ENCODE assay signal across 13 cellular contexts in the genomic region with DNA sequence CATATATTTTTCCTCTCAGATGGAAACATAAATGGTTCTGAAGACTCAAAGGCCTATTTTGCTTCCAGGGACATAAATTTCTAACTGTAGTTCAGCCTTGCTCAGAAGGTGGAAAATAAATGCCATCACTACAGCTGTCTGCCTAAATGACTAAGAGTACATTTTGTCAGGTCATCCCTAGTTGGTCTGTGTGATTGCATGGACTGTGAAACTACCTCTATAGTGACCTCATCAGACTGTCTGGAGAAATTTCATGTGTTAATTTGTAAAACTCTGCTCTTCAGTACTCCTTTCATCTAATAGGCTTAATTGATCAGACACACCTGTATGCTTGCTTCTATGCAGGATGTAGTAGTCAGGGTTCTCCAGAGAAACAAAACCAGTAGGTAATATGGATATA.
DNase-seq lines count a peak whose midpoint lies in the region; ATAC-seq and TF ChIP-seq lines count a peak whose summit lies in the region.
"Had no signal": no experiment of that assay in that cellular context is flagged by ENCODE, and none has a peak within 500 bp of the region (broad histone marks: within the 10 kb centered on the region; RNA-seq: fewer than 3 reads in every experiment).

No MANE protein-coding gene starts in this region.

- no peak overlapping the region for H3K23ac ChIP-seq in trophoblast cell (ENCODE audit: low read length)

- H3K27ac ChIP-seq in breast epithelium (no peak overlapping the region), trophoblast cell (ENCODE audit: low read depth, low read length) (no peak overlapping the region), gastrocnemius medialis (no peak overlapping the region)
- H3K27ac ChIP-seq: vagina had no signal

- intact Hi-C loops in breast epithelium (cut with DNase I; ENCODE audit: low total_unique reads) = no loop called here
- intact Hi-C loops in gastrocnemius medialis (cut with DNase I; ENCODE audit: low total_unique reads) = no loop called here

- no peak overlapping the region for H3K4me3 Mint-ChIP-seq in WTC11
- H3K4me3 Mint-ChIP-seq: activated naive CD8-positive, alpha-beta T cell had no signal

- H3K36me3 Mint-ChIP-seq in WTC11 = no peaks in the 10 kb centered on the region
- H3K36me3 Mint-ChIP-seq: activated naive CD8-positive, alpha-beta T cell had no signal

- no peak for TF ChIP-seq EP300 in Ishikawa (IDR thresholded peaks at IDR 0.05; ENCODE audit: borderline replicate concordance)

- H3K18ac ChIP-seq in trophoblast cell (ENCODE audit: low read length) = no peak overlapping the region

- no peak for TF ChIP-seq POLR2A in breast epithelium (IDR thresholded peaks at IDR 0.05)
- no peak for TF ChIP-seq POLR2A in gastrocnemius medialis (IDR thresholded peaks at IDR 0.05)

- no peak overlapping the region for H4K91ac ChIP-seq in trophoblast cell (ENCODE audit: low read depth, low read length)

- no peaks in the 10 kb centered on the region for H3K79me1 ChIP-seq in trophoblast cell (ENCODE audit: low read length)

- peak; percentile 73 for ATAC-seq in GM18498 (IDR thresholded peaks at IDR 0.05; ENCODE audit: unreplicated experiment)
- ATAC-seq in GM21619 (IDR thresholded peaks at IDR 0.05; ENCODE audit: unreplicated experiment) = peak; percentile 71
- ATAC-seq in WTC11 = peak; percentile 43
- ATAC-seq in gastrocnemius medialis = no peak

- H3K9me3 ChIP-seq in breast epithelium = no peaks in the 10 kb centered on the region
- no peaks in the 10 kb centered on the region for H3K9me3 ChIP-seq in trophoblast cell (ENCODE audit: insufficient read depth, low read depth, low read length)
- H3K9me3 ChIP-seq in gastrocnemius medialis = no peaks in the 10 kb centered on the region
- H3K9me3 ChIP-seq: vagina had no signal

- H3K9me3 Mint-ChIP-seq in WTC11 = no peaks in the 10 kb centered on the region

- H3K79me2 ChIP-seq in trophoblast cell (ENCODE audit: control insufficient read depth, insufficient read depth, low read length, poor library complexity) = no peaks in the 10 kb centered on the region

- H4K12ac ChIP-seq in trophoblast cell (ENCODE audit: low read depth, low read length) = no peak overlapping the region

- no peak overlapping the region for H2BK5ac ChIP-seq in trophoblast cell (ENCODE audit: low read depth, low read length, poor library complexity)

- H4K8ac ChIP-seq in trophoblast cell (ENCODE audit: low read depth, low read length) = no peak overlapping the region

- H3K4me1 Mint-ChIP-seq in WTC11 = no peaks in the 10 kb centered on the region

- H3K27me3 ChIP-seq in breast epithelium = no peaks in the 10 kb centered on the region
- H3K27me3 ChIP-seq in trophoblast cell (ENCODE audit: insufficient read depth, low read length) = no peaks in the 10 kb centered on the region
- H3K27me3 ChIP-seq in gastrocnemius medialis = no peaks in the 10 kb centered on the region
- H3K27me3 ChIP-seq: vagina had no signal

- in situ Hi-C loops in gastrocnemius medialis (cut with MboI; ENCODE audit: low sequenced_read_pairs in 4 of 4) = no loop called here

- no peak overlapping the region for H3K27ac Mint-ChIP-seq in WTC11
- H3K27ac Mint-ChIP-seq: activated naive CD8-positive, alpha-beta T cell had no signal

- CTCF ChIA-PET in WTC11 (lab: Charles Lee) = no interaction called here

- H3K4me1 ChIP-seq in breast epithelium (no peaks in the 10 kb centered on the region), trophoblast cell (ENCODE audit: control insufficient read depth in 1 of 2, insufficient read depth in 2 of 2, low read length in 2 of 2) (no peaks in the 10 kb centered on the region), gastrocnemius medialis (no peaks in the 10 kb centered on the region)
- H3K4me1 ChIP-seq: vagina had no signal

- no peak overlapping the region for H3K14ac ChIP-seq in trophoblast cell (ENCODE audit: low read length)

- no peak overlapping the region for H2AK5ac ChIP-seq in trophoblast cell (ENCODE audit: low read length)

- H3K4me3 ChIP-seq in breast epithelium (no peak overlapping the region), trophoblast cell (ENCODE audit: low read depth, low read length) (no peak overlapping the region), gastrocnemius medialis (no peak overlapping the region)
- H3K4me3 ChIP-seq: vagina had no signal

- H2AFZ ChIP-seq in trophoblast cell (ENCODE audit: insufficient read depth, low read length, poor library complexity) = no peak overlapping the region

- H3K27me3 Mint-ChIP-seq in WTC11 (ENCODE audit: low read depth) = no peaks in the 10 kb centered on the region
- H3K27me3 Mint-ChIP-seq: activated naive CD8-positive, alpha-beta T cell had no signal

- TF ChIP-seq RAD21 in Ishikawa (IDR thresholded peaks at IDR 0.05; ENCODE audit: low read depth) = 0 out of 2 replicates have a peak, but pooled peaks have one; percentile 16

- TF ChIP-seq CTCF in WTC11 (IDR thresholded peaks at IDR 0.05) (no peak), breast epithelium (IDR thresholded peaks at IDR 0.05) (no peak), gastrocnemius medialis (IDR thresholded peaks at IDR 0.05 in 4 of 5, conservative IDR thresholded peaks at IDR 0.05 in 1 of 5) (no peak)

- DNase-seq in WTC11 (ENCODE audit: low spot score) (no peak), NCI-H2171 treated with DMSO at 0.1 percent for 48 hours (lab: John Stamatoyannopoulos, UW) (no peak), breast epithelium (ENCODE audit: low spot score in 2 of 2) (no peak), trophoblast cell (no peak), gastrocnemius medialis (no peak)
- DNase-seq: activated CD4-positive, CD25-positive, alpha-beta regulatory T cell; effector memory CD4-positive, alpha-beta T cell; NCI-H510A had no signal

- POLR2A ChIA-PET in WTC11 (lab: Charles Lee) = no interaction called here

- H2BK12ac ChIP-seq in trophoblast cell (ENCODE audit: low read length) = no peak overlapping the region

- no peaks in the 10 kb centered on the region for H3K36me3 ChIP-seq in breast epithelium
- H3K36me3 ChIP-seq in trophoblast cell (ENCODE audit: control insufficient read depth in 1 of 2, insufficient read depth in 2 of 2, low read length in 2 of 2) = no peaks in the 10 kb centered on the region
- H3K36me3 ChIP-seq in gastrocnemius medialis = no peaks in the 10 kb centered on the region
- H3K36me3 ChIP-seq: vagina had no signal

- no peak overlapping the region for H3K9ac ChIP-seq in trophoblast cell (ENCODE audit: low read length)

- no peak overlapping the region for H3K4me2 ChIP-seq in trophoblast cell (ENCODE audit: low read length)

- H3K4ac ChIP-seq in trophoblast cell (ENCODE audit: low read depth, low read length) = no peak overlapping the region

- H2BK120ac ChIP-seq in trophoblast cell (ENCODE audit: insufficient read depth, low read length, poor library complexity) = no peak overlapping the region

TF ChIP-seq in Ishikawa, 13 proteins besides CTCF, POLR2A, EP300 and RAD21 (continues in another document):
- TF ChIP-seq CEBPB (IDR thresholded peaks at IDR 0.05) (no peak), TCF12 (IDR thresholded peaks at IDR 0.05; ENCODE audit: low read depth) (no peak), TEAD4 (IDR thresholded peaks at IDR 0.05) (no peak)
- TF ChIP-seq, protein P1, sequence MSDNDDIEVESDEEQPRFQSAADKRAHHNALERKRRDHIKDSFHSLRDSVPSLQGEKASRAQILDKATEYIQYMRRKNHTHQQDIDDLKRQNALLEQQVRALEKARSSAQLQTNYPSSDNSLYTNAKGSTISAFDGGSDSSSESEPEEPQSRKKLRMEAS (IDR thresholded peaks at IDR 0.05) = no peak

TF ChIP-seq in WTC11, 78 proteins besides CTCF, POLR2A, EP300 and RAD21 (continues in another document):
- TF ChIP-seq, protein P2, sequence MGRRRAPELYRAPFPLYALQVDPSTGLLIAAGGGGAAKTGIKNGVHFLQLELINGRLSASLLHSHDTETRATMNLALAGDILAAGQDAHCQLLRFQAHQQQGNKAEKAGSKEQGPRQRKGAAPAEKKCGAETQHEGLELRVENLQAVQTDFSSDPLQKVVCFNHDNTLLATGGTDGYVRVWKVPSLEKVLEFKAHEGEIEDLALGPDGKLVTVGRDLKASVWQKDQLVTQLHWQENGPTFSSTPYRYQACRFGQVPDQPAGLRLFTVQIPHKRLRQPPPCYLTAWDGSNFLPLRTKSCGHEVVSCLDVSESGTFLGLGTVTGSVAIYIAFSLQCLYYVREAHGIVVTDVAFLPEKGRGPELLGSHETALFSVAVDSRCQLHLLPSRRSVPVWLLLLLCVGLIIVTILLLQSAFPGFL (CRISPR knock-in tag; IDR thresholded peaks at IDR 0.05; ENCODE audit: borderline replicate concordance) = no peak
- TF ChIP-seq, protein P3, sequence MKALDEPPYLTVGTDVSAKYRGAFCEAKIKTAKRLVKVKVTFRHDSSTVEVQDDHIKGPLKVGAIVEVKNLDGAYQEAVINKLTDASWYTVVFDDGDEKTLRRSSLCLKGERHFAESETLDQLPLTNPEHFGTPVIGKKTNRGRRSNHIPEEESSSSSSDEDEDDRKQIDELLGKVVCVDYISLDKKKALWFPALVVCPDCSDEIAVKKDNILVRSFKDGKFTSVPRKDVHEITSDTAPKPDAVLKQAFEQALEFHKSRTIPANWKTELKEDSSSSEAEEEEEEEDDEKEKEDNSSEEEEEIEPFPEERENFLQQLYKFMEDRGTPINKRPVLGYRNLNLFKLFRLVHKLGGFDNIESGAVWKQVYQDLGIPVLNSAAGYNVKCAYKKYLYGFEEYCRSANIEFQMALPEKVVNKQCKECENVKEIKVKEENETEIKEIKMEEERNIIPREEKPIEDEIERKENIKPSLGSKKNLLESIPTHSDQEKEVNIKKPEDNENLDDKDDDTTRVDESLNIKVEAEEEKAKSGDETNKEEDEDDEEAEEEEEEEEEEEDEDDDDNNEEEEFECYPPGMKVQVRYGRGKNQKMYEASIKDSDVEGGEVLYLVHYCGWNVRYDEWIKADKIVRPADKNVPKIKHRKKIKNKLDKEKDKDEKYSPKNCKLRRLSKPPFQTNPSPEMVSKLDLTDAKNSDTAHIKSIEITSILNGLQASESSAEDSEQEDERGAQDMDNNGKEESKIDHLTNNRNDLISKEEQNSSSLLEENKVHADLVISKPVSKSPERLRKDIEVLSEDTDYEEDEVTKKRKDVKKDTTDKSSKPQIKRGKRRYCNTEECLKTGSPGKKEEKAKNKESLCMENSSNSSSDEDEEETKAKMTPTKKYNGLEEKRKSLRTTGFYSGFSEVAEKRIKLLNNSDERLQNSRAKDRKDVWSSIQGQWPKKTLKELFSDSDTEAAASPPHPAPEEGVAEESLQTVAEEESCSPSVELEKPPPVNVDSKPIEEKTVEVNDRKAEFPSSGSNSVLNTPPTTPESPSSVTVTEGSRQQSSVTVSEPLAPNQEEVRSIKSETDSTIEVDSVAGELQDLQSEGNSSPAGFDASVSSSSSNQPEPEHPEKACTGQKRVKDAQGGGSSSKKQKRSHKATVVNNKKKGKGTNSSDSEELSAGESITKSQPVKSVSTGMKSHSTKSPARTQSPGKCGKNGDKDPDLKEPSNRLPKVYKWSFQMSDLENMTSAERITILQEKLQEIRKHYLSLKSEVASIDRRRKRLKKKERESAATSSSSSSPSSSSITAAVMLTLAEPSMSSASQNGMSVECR (CRISPR knock-in tag; IDR thresholded peaks at IDR 0.05; ENCODE audit: borderline replicate concordance) = no peak
- no peak for TF ChIP-seq NR3C1 (CRISPR knock-in tag; conservative IDR thresholded peaks at IDR 0.05; ENCODE audit: low read depth)

Comparison
In these comparisons a context has a peak if more than half of its experiments do, and no peak if none do; other contexts are left out.
1. ATAC-seq: peak in GM18498 (single experiment), GM21619 (single experiment) and WTC11 (single experiment); none in gastrocnemius medialis (0 of 2).